In genomic region chr9:100575765-100576368, GRCh38 we compare ENCODE assay signal across 18 cellular contexts. TPM values are rescaled to one million over a fixed set of nuclear protein-coding genes. Genes with fewer than 3 reads are reported as not detected.
DNase-seq lines count a peak whose midpoint lies in the region; ATAC-seq and TF ChIP-seq lines count a peak whose summit lies in the region.
"Had no signal": no experiment of that assay in that cellular context is flagged by ENCODE, and none has a peak within 500 bp of the region (broad histone marks: within the 10 kb centered on the region; RNA-seq: fewer than 3 reads in every experiment).

No MANE protein-coding gene starts in this region.

- POLR2A ChIA-PET in IMR-90 (lab: Charles Lee; ENCODE audit: unreplicated experiment) = no interaction called here

- H3K4me3 Mint-ChIP-seq in nephron progenitor cell = no peak overlapping the region
- H3K4me3 Mint-ChIP-seq: activated naive CD8-positive, alpha-beta T cell treated with anti-CD3 and anti-CD28 coated beads, Interleukin-2, amount 10 ng/mL, durations not matched to agents 7 days and 5 days; T-cell had no signal

- H3K79me1 ChIP-seq in IMR-90 (ENCODE audit: low read depth in 1 of 2, low read length in 2 of 2) = peaks cover 4 to 7% of the 10 kb centered on the region in 2 experiments; a peak in 2 of 4 replicates

- H3K4ac ChIP-seq in IMR-90 (ENCODE audit: low read depth, low read length) = peak overlapping the region; percentile 35; the same call in 1 of the 2 replicates

- peak; percentile 70 for ATAC-seq in IMR-90 (ENCODE audit: low read depth)
- ATAC-seq: T-cell had no signal

- no peak overlapping the region for H2AFZ ChIP-seq in IMR-90 (replicated peaks; ENCODE audit: low read length, poor library complexity)
- H2AFZ ChIP-seq: parathyroid adenoma had no signal

- H3K56ac ChIP-seq in IMR-90 (ENCODE audit: extremely low read depth, insufficient read depth, low read length) = no peak overlapping the region

- H3K9me3 Mint-ChIP-seq in nephron progenitor cell = no peaks in the 10 kb centered on the region
- H3K9me3 Mint-ChIP-seq: activated naive CD8-positive, alpha-beta T cell treated with anti-CD3 and anti-CD28 coated beads, Interleukin-2, amount 10 ng/mL, durations not matched to agents 7 days and 5 days; T-cell had no signal

- H4K8ac ChIP-seq in IMR-90 (ENCODE audit: low read depth in 2 of 2, low read length in 2 of 2) = no peak overlapping the region; a peak in 1 of 4 replicates

- WGBS in IMR-90 (ENCODE audit: extremely low coverage in 2 of 2, insufficient read length in 1 of 2), 2 experiments = no CpG with 5 or more reads among the region's 2 CpGs

- H3K9me1 ChIP-seq in IMR-90 (ENCODE audit: insufficient read depth, low read length) = peaks cover 9% of the 10 kb centered on the region; the same call in 1 of the 2 replicates

- no peak overlapping the region for H2AK9ac ChIP-seq in IMR-90 (replicated peaks; ENCODE audit: low read depth, low read length, poor library complexity)

- no peak overlapping the region for H2AK5ac ChIP-seq in IMR-90 (ENCODE audit: low read depth, low read length)

- 0 out of 2 replicates have a peak overlapping the region, but pooled peaks have one; percentile 11 for H3K14ac ChIP-seq in IMR-90 (replicated peaks; ENCODE audit: low read depth, low read length)

- no peaks in the 10 kb centered on the region for H4K20me1 ChIP-seq in IMR-90 (ENCODE audit: insufficient read depth, low read length)

- H3K9me3 ChIP-seq in IMR-90 (ENCODE audit: control insufficient read depth, insufficient read depth, low read length) = no peaks in the 10 kb centered on the region
- H3K9me3 ChIP-seq: colonic mucosa, tibial artery had no signal

- intact Hi-C loops in IMR-90 (cut with micrococcal nuclease) = no loop called here

- peaks cover 58% of the 10 kb centered on the region for H3K36me3 Mint-ChIP-seq in nephron progenitor cell (ENCODE audit: low read depth)
- H3K36me3 Mint-ChIP-seq: activated naive CD8-positive, alpha-beta T cell treated with anti-CD3 and anti-CD28 coated beads, Interleukin-2, amount 10 ng/mL, durations not matched to agents 7 days and 5 days; T-cell had no signal

- peak overlapping the region; percentile 66 for H2BK20ac ChIP-seq in IMR-90 (ENCODE audit: low read depth, low read length)

- peak overlapping the region; percentile 48 for H2BK120ac ChIP-seq in IMR-90 (ENCODE audit: low read depth, low read length)

- H4K91ac ChIP-seq in IMR-90 (ENCODE audit: insufficient read depth, low read depth, low read length) = no peak overlapping the region

- DNase-seq in Caki2 (ENCODE audit: low read depth) (peak; percentile 67), IMR-90 (peak; percentile 73), cardiac fibroblast (ENCODE audit: low read depth in 2 of 2) (peak; percentile 58 to 78), nephron progenitor cell (no peak), H7 (no peak), H4 (ENCODE audit: low spot score) (no peak), DMS79 treated with DMSO at 0.1 percent for 48 hours (lab: John Stamatoyannopoulos, UW) (no peak), NCI-H2081 treated with DMSO at 0.1 percent for 48 hours (lab: John Stamatoyannopoulos, UW) (no peak)
- DNase-seq: activated CD4-positive, alpha-beta T cell treated with anti-CD3 and anti-CD28 coated beads for 1 hour; activated naive CD8-positive, alpha-beta T cell treated with anti-CD3 and anti-CD28 coated beads, Interleukin-2, amount 10 ng/mL, durations not matched to agents 7 days and 5 days; activated T-cell treated with anti-CD3 and anti-CD28 coated beads for 4 hours; colonic mucosa; DMS79; foreskin melanocyte; T-cell; tibial artery had no signal

- no peak overlapping the region for H3K9ac ChIP-seq in IMR-90 (ENCODE audit: low read depth, low read length)
- H3K9ac ChIP-seq: parathyroid adenoma had no signal

- H3K4me3 ChIP-seq in IMR-90 (ENCODE audit: insufficient read depth, low read depth, low read length) = no peak overlapping the region
- H3K4me3 ChIP-seq in cardiac fibroblast (replicated peaks in 1 of 2; ENCODE audit: low read depth in 2 of 2, low read length in 2 of 2) = no peak overlapping the region
- H3K4me3 ChIP-seq in H7 (ENCODE audit: insufficient read depth, low read depth, low read length) = no peak overlapping the region
- H3K4me3 ChIP-seq: colonic mucosa, tibial artery had no signal

- peak overlapping the region; percentile 26; the same call in 1 of the 2 replicates for H3K4me2 ChIP-seq in IMR-90 (ENCODE audit: low read depth, low read length)

- H2BK15ac ChIP-seq in IMR-90 (ENCODE audit: low read depth, low read length) = peak overlapping the region; percentile 39; the same call in 1 of the 3 replicates

- no peak overlapping the region for H3K23ac ChIP-seq in IMR-90 (ENCODE audit: low read depth, low read length)

- H3K27ac ChIP-seq in IMR-90 (ENCODE audit: insufficient read depth, low read length) = no peak overlapping the region
- H3K27ac ChIP-seq: colonic mucosa, parathyroid adenoma, tibial artery had no signal

- H3K4me1 ChIP-seq in IMR-90 (ENCODE audit: control insufficient read depth, insufficient read depth, low read length) = peaks cover 13% of the 10 kb centered on the region
- H3K4me1 ChIP-seq: colonic mucosa, parathyroid adenoma had no signal

- H3K27me3 ChIP-seq in IMR-90 (ENCODE audit: control insufficient read depth, insufficient read depth, low read length) (no peaks in the 10 kb centered on the region), H7 (ENCODE audit: control insufficient read depth, insufficient read depth, low read length) (no peaks in the 10 kb centered on the region)
- H3K27me3 ChIP-seq: colonic mucosa, tibial artery had no signal

- dilution Hi-C loops in IMR-90 (cut with HindIII; ENCODE audit: low sequenced_read_pairs, unreplicated experiment) = no loop called here

- no peaks in the 10 kb centered on the region for H3K27me3 Mint-ChIP-seq in nephron progenitor cell (ENCODE audit: low read depth, poor library complexity)
- H3K27me3 Mint-ChIP-seq: activated naive CD8-positive, alpha-beta T cell treated with anti-CD3 and anti-CD28 coated beads, Interleukin-2, amount 10 ng/mL, durations not matched to agents 7 days and 5 days; T-cell had no signal

- no peak for TF ChIP-seq POLR2A in IMR-90 (IDR thresholded peaks at IDR 0.05; ENCODE audit: low read depth, low read length)

- no TSS peak for BruUV-seq in IMR-90 (replicated peaks; lab: Mats Ljungman, UMichigan)

- H4K5ac ChIP-seq in IMR-90 (ENCODE audit: low read depth, low read length) = no peak overlapping the region

- in situ Hi-C loops in Caki2 (cut with HindIII; ENCODE audit: low pct_unique_long_range_greater_than_20kb, low sequenced_read_pairs) (no loop called here), IMR-90 (cut with MboI; ENCODE audit: low sequenced_read_pairs) (loop anchor here (25.0 kb wide), 2 partner anchors 539 to 1389 kb away; no protein-coding TSS in a partner anchor)

- H2BK5ac ChIP-seq in IMR-90 (ENCODE audit: low read depth, low read length, poor library complexity, severe bottlenecking) = peak overlapping the region; percentile 73

- H3K27ac Mint-ChIP-seq in nephron progenitor cell = peak overlapping the region; percentile 90
- H3K27ac Mint-ChIP-seq: activated naive CD8-positive, alpha-beta T cell treated with anti-CD3 and anti-CD28 coated beads, Interleukin-2, amount 10 ng/mL, durations not matched to agents 7 days and 5 days; T-cell had no signal

- TF ChIP-seq RAD21 in IMR-90 (IDR thresholded peaks at IDR 0.05; ENCODE audit: low read length) = no peak

- H3K18ac ChIP-seq in IMR-90 (ENCODE audit: low read depth, low read length) = peak overlapping the region; percentile 5; the same call in 1 of the 2 replicates

- CTCF ChIA-PET in IMR-90 (lab: Yijun Ruan, JAX) = no interaction called here

- no peaks in the 10 kb centered on the region for H3K4me1 Mint-ChIP-seq in nephron progenitor cell
- H3K4me1 Mint-ChIP-seq: activated naive CD8-positive, alpha-beta T cell treated with anti-CD3 and anti-CD28 coated beads, Interleukin-2, amount 10 ng/mL, durations not matched to agents 7 days and 5 days; T-cell had no signal

- H3K36me3 ChIP-seq in IMR-90 (ENCODE audit: control insufficient read depth, insufficient read depth, low read length) = no peaks in the 10 kb centered on the region
- peaks cover 5% of the 10 kb centered on the region; the same call in 1 of the 2 replicates for H3K36me3 ChIP-seq in H7 (replicated peaks; ENCODE audit: control insufficient read depth, insufficient read depth, low read length)
- H3K36me3 ChIP-seq: colonic mucosa, tibial artery had no signal

- TF ChIP-seq CTCF in IMR-90 (conservative IDR thresholded peaks at IDR 0.05; ENCODE audit: low read depth, low read length) (no peak), cardiac fibroblast (IDR thresholded peaks at IDR 0.05; ENCODE audit: low read depth, low read length) (no peak), nephron progenitor cell (IDR thresholded peaks at IDR 0.05) (no peak)

TF ChIP-seq in IMR-90, 13 proteins besides CTCF, POLR2A, EP300 and RAD21 (continues in another document):
- TF ChIP-seq FOS (IDR thresholded peaks at IDR 0.05; ENCODE audit: low read depth, low read length) = no peak
- TF ChIP-seq CEBPB (IDR thresholded peaks at IDR 0.05; ENCODE audit: low read depth, low read length) = peak; percentile 47; the same call in 1 of the 2 replicates
- TF ChIP-seq RFX5 (IDR thresholded peaks at IDR 0.05; ENCODE audit: low read depth, low read length) = no peak
- TF ChIP-seq BHLHE40 (IDR thresholded peaks at IDR 0.05; ENCODE audit: low read depth, low read length) = 0 out of 2 replicates have a peak, but pooled peaks have one; percentile 26
- TF ChIP-seq USF2 (IDR thresholded peaks at IDR 0.05; ENCODE audit: low read depth, low read length) = no peak

RNA-seq across cellular contexts. Expression of gene CAVIN4, which starts 2.0 kb away (rescaled TPM):
- 0.74 TPM in 1 of 2 replicates, not detected in the other for total RNA-seq in Caki2 (2014; rRNA removed; shearing (Covaris generic); ENCODE audit: low replicate concordance)
- total RNA-seq in IMR-90 (2012; rRNA removed) = 2.2 and 4.2 TPM in 2 replicates
- polyA plus RNA-seq in IMR-90 (2012; rRNA removed) = 2.3 and 2.6 TPM in 2 replicates
- polyA plus RNA-seq in IMR-90 (2012; cell fraction: cytosol; rRNA removed) = 0.29 and 0.53 TPM in 2 replicates
- 0.54 and 2.8 TPM in 2 replicates for polyA plus RNA-seq in IMR-90 (2012; cell fraction: nucleus; rRNA removed; ENCODE audit: low replicate concordance)
- total RNA-seq in H7 (2014; rRNA removed; shearing (Covaris generic)) = 1.6 and 3.1 TPM in 2 replicates
- total RNA-seq in H4 (2014; rRNA removed; shearing (Covaris generic)) = 0.37 and 0.60 TPM in 2 replicates
- total RNA-seq: mononuclear cell had no signal

Comparison
In these comparisons a context has a peak if more than half of its experiments do, and no peak if none do; other contexts are left out.
1. DNase-seq: peak in Caki2 (single experiment), IMR-90 (single experiment) and cardiac fibroblast (2 of 2); none in nephron progenitor cell (single experiment), H7 (single experiment), H4 (single experiment), DMS79 treated with DMSO at 0.1 percent for 48 hours (single experiment) and NCI-H2081 treated with DMSO at 0.1 percent for 48 hours (single experiment).